Comparison of ENCODE assay signal across 24 cellular contexts in genomic region chr11:118115048-118115447, GRCh38. TPM values are rescaled to one million over a fixed set of nuclear protein-coding genes. Genes with fewer than 3 reads are reported as not detected.
"Had no signal": no experiment of that assay in that cellular context is flagged by ENCODE, and none has a peak within 500 bp of the region (broad histone marks: within the 10 kb centered on the region; RNA-seq: fewer than 3 reads in every experiment).

No MANE protein-coding gene starts in this region.

- H3K27ac ChIP-seq: KMS-11, VCaP had no signal

- H3K9ac ChIP-seq: KMS-11 had no signal

- H3K36me3 ChIP-seq: MG63 had no signal

- H3K4me2 ChIP-seq: KMS-11 had no signal

- H3K4me3 Mint-ChIP-seq: activated CD4-positive, alpha-beta memory T cell treated with anti-CD3 and anti-CD28 coated beads, Interleukin-2, amount 10 ng/mL, durations not matched to agents 7 days and 5 days; activated CD4-positive, alpha-beta T cell treated with anti-CD3 and anti-CD28 coated beads, Interleukin-2, amount 10 ng/mL, durations not matched to agents 7 days and 5 days; activated naive CD4-positive, alpha-beta T cell treated with anti-CD3 and anti-CD28 coated beads, Interleukin-2, amount 10 ng/mL, durations not matched to agents 7 days and 5 days; activated T-cell treated with anti-CD3 and anti-CD28 coated beads, Interleukin-2, amount 50 U/mL, for 4 hours; brain; T-cell had no signal

- H3K9me3 ChIP-seq: MG63 had no signal

- H3K36me3 Mint-ChIP-seq: activated naive CD4-positive, alpha-beta T cell treated with anti-CD3 and anti-CD28 coated beads, Interleukin-2, amount 10 ng/mL, durations not matched to agents 7 days and 5 days; brain; T-cell had no signal

- H3K4me1 Mint-ChIP-seq: brain had no signal

- H3K9me3 Mint-ChIP-seq: activated CD4-positive, alpha-beta memory T cell treated with anti-CD3 and anti-CD28 coated beads, Interleukin-2, amount 10 ng/mL, durations not matched to agents 7 days and 5 days; activated CD4-positive, alpha-beta T cell treated with anti-CD3 and anti-CD28 coated beads, Interleukin-2, amount 10 ng/mL, durations not matched to agents 7 days and 5 days; activated naive CD4-positive, alpha-beta T cell treated with anti-CD3 and anti-CD28 coated beads, Interleukin-2, amount 10 ng/mL, durations not matched to agents 7 days and 5 days; activated T-cell treated with anti-CD3 and anti-CD28 coated beads, Interleukin-2, amount 50 U/mL, for 4 hours; T-cell had no signal

- FAIRE-seq: colon had no signal

- H3K27ac Mint-ChIP-seq: activated CD4-positive, alpha-beta memory T cell treated with anti-CD3 and anti-CD28 coated beads, Interleukin-2, amount 10 ng/mL, durations not matched to agents 7 days and 5 days; activated CD4-positive, alpha-beta T cell treated with anti-CD3 and anti-CD28 coated beads, Interleukin-2, amount 10 ng/mL, durations not matched to agents 7 days and 5 days; activated naive CD4-positive, alpha-beta T cell treated with anti-CD3 and anti-CD28 coated beads, Interleukin-2, amount 10 ng/mL, durations not matched to agents 7 days and 5 days; T-cell had no signal

- DNase-seq: activated CD4-positive, alpha-beta memory T cell treated with anti-CD3 and anti-CD28 coated beads, Interleukin-2, amount 10 ng/mL, durations not matched to agents 7 days and 5 days; activated CD4-positive, alpha-beta T cell treated with anti-CD3 and anti-CD28 coated beads, Interleukin-2, amount 10 ng/mL, durations not matched to agents 7 days and 5 days; activated gamma-delta T cell treated with Interleukin-2 at 50 U/mL for 16 hours; activated naive CD4-positive, alpha-beta T cell treated with anti-CD3 and anti-CD28 coated beads, Interleukin-2, amount 10 ng/mL, durations not matched to agents 7 days and 5 days; activated T-cell treated with anti-CD3 and anti-CD28 coated beads, Interleukin-2, amount 50 U/mL, for 4 hours; aorta; cerebellar nuclear complex; MG63; NCI-H1092 treated with DMSO at 0.1 percent for 48 hours; NCI-H1436; NCI-H1694 treated with DMSO at 0.1 percent for 48 hours; NCI-H2029 treated with DMSO at 0.1 percent for 48 hours; NCI-H446 treated with DMSO at 0.1 percent for 48 hours; NCI-H526; NCI-H774; SIG-M5; T-cell had no signal

- ATAC-seq: activated T-cell treated with anti-CD3 and anti-CD28 coated beads, Interleukin-2, amount 50 U/mL, for 4 hours; T-cell had no signal

- H3K4me3 ChIP-seq: MG63 had no signal

- H3K27me3 ChIP-seq: MG63 had no signal

RNA-seq across cellular contexts. Expression of gene SMIM35, which starts 28.3 kb away (rescaled TPM):
- total RNA-seq: activated T-cell treated with anti-CD3 and anti-CD28 coated beads, Interleukin-2, amount 50 U/mL, for 4 hours; RPMI7951 had no signal
- polyA plus RNA-seq: aorta had no signal

RNA-seq across cellular contexts. Expression of gene SCN4B, which starts 37.6 kb away (rescaled TPM):
- total RNA-seq: activated T-cell treated with anti-CD3 and anti-CD28 coated beads, Interleukin-2, amount 50 U/mL, for 4 hours; OCI-LY7; RPMI7951 had no signal

RNA-seq across cellular contexts. Expression of gene TMPRSS4, which starts 38.2 kb away (rescaled TPM):
- total RNA-seq: activated CD4-positive, alpha-beta T cell treated with anti-CD3 and anti-CD28 coated beads, Interleukin-2, amount 10 ng/mL, durations not matched to agents 7 days and 5 days; RPMI7951; T-helper 2 cell treated with Interferon-gamma antibody and Interleukin-4, amounts not matched to agents 100 ng/mL and 5 ng/mL, for 36 hours had no signal
